Comparison of ENCODE assay signal across 10 cellular contexts in the genomic region with DNA sequence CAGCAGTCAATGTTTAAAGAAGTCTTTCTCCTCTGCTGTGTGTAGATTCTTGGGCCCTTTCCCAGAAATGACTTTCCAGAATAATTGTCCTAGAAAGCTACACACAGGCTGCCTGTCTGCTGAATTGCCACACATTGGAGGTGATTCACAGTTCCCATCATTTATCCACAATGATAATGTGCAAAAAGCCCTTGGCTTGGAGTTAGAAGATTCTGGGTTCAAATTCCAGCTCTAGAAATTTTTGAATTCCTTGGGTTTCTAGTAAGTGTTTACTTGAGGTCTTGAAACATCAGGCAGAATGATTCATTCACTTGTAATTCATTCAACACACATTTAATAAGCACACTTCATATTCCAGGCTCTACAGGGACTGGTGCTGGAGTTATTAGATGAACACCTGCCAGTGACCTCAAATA. TPM values are rescaled to one million over a fixed set of nuclear protein-coding genes. Genes with fewer than 3 reads are reported as not detected.
DNase-seq lines count a peak whose midpoint lies in the region; ATAC-seq and TF ChIP-seq lines count a peak whose summit lies in the region.
"Had no signal": no experiment of that assay in that cellular context is flagged by ENCODE, and none has a peak within 500 bp of the region (broad histone marks: within the 10 kb centered on the region; RNA-seq: fewer than 3 reads in every experiment).

No MANE protein-coding gene starts in this region.

- no peaks in the 10 kb centered on the region for H3K9me3 ChIP-seq in SK-N-SH

- no peak for ATAC-seq in HG03520 (IDR thresholded peaks at IDR 0.05; ENCODE audit: unreplicated experiment)

- H3K27me3 ChIP-seq in SK-N-SH (ENCODE audit: insufficient read depth), result peaks cover 13% of the 10 kb centered on the region

- H4K20me1 ChIP-seq in SK-N-SH (ENCODE audit: insufficient read depth), result no peaks in the 10 kb centered on the region; the same call in 1 of the 2 replicates

- H3K79me2 ChIP-seq in SK-N-SH (ENCODE audit: insufficient read depth), result no peaks in the 10 kb centered on the region

- TF ChIP-seq POLR2A in lower leg skin (IDR thresholded peaks at IDR 0.05), result no peak

- H3K36me3 ChIP-seq in SK-N-SH (replicated peaks in 1 of 2; ENCODE audit: control insufficient read depth in 1 of 2, insufficient read depth in 2 of 2, low read length in 1 of 2), result no peaks in the 10 kb centered on the region

- TF ChIP-seq EP300 in SK-N-SH (IDR thresholded peaks at IDR 0.05; ENCODE audit: borderline replicate concordance in 1 of 2, low read depth in 1 of 2, low read length in 1 of 2), result no peak

- no peak overlapping the region for H3K9ac ChIP-seq in SK-N-SH

- POLR2A ChIA-PET in SK-N-SH (lab: Yijun Ruan, JAX), result no interaction called here

- no peaks in the 10 kb centered on the region for H3K36me3 Mint-ChIP-seq in HFFc6 (ENCODE audit: low read depth)
- H3K36me3 Mint-ChIP-seq: CD4-positive, CD25-positive, alpha-beta regulatory T cell had no signal

- H3K27me3 Mint-ChIP-seq in HFFc6 (ENCODE audit: insufficient read depth), result peaks cover 13% of the 10 kb centered on the region

- H3K27ac Mint-ChIP-seq in HFFc6, result no peak overlapping the region
- H3K27ac Mint-ChIP-seq: CD4-positive, CD25-positive, alpha-beta regulatory T cell had no signal

- intact Hi-C loops in lower leg skin (cut with DNase I; ENCODE audit: low total_unique reads), result no loop called here

- in situ Hi-C loops in ACHN (cut with HindIII; ENCODE audit: low pct_ligation_motif_present, low pct_unique_long_range_greater_than_20kb, low sequenced_read_pairs), result no loop called here
- in situ Hi-C loops in GM13976 (cut with MboI; ENCODE audit: low sequenced_read_pairs, unreplicated experiment), result no loop called here

- CTCF ChIA-PET in SK-N-SH (lab: Yijun Ruan, JAX), result no interaction called here

- H2AFZ ChIP-seq in SK-N-SH (ENCODE audit: low read depth), result no peak overlapping the region

- peaks cover 12% of the 10 kb centered on the region for H3F3A ChIP-seq in SK-N-SH (replicated peaks; ENCODE audit: insufficient read depth)

- H3K9me2 ChIP-seq in SK-N-SH, result no peaks in the 10 kb centered on the region

- no peaks in the 10 kb centered on the region; a peak in 1 of 4 replicates for H3K4me1 ChIP-seq in SK-N-SH (ENCODE audit: control insufficient read depth in 1 of 2, insufficient read depth in 2 of 2, low read depth in 1 of 2, low read length in 1 of 2)

- H3K4me1 Mint-ChIP-seq in HFFc6 (ENCODE audit: low read depth), result peaks cover 10% of the 10 kb centered on the region; the same call in 1 of the 2 replicates
- H3K4me1 Mint-ChIP-seq: CD4-positive, CD25-positive, alpha-beta regulatory T cell had no signal

- H3K4me2 ChIP-seq in SK-N-SH, result no peak overlapping the region

- no peak for TF ChIP-seq RAD21 in SK-N-SH (IDR thresholded peaks at IDR 0.05; ENCODE audit: low read length)

- TF ChIP-seq CTCF in HFFc6 (IDR thresholded peaks at IDR 0.05) (no peak), SK-N-SH (IDR thresholded peaks at IDR 0.05) (no peak), GM13976 (IDR thresholded peaks at IDR 0.05; ENCODE audit: borderline replicate concordance, control extremely low read depth, extremely low read depth, insufficient read depth, missing control alignments) (no peak), lower leg skin (IDR thresholded peaks at IDR 0.05) (no peak)

- no peak overlapping the region for H3K4me3 Mint-ChIP-seq in HFFc6
- H3K4me3 Mint-ChIP-seq: CD4-positive, CD25-positive, alpha-beta regulatory T cell had no signal

- H3K9me3 Mint-ChIP-seq in HFFc6, result no peaks in the 10 kb centered on the region

- no peak overlapping the region for H3K27ac ChIP-seq in SK-N-SH (ENCODE audit: low read depth in 2 of 2, low read length in 1 of 2)
- H3K27ac ChIP-seq: SK-N-MC had no signal

- peak; percentile 75 for DNase-seq in ACHN
- peak; percentile 91 for DNase-seq in HFFc6
- no peak for DNase-seq in SK-N-SH
- peak; percentile 56 for DNase-seq in glomerular visceral epithelial cell (ENCODE audit: extremely low spot score)
- no peak for DNase-seq in GM13976 (ENCODE audit: low spot score)
- DNase-seq in SKM-1 treated with dmso at 0.1 percent for 144 hours (lab: John Stamatoyannopoulos, UW; ENCODE audit: unreplicated experiment), result no peak
- DNase-seq in lower leg skin (ENCODE audit: low spot score in 2 of 2), result no peak
- DNase-seq: CD4-positive, CD25-positive, alpha-beta regulatory T cell had no signal

- H3K4me3 ChIP-seq in SK-N-SH (ENCODE audit: low read depth in 2 of 2, low read length in 1 of 2) (no peak overlapping the region), lower leg skin (ENCODE audit: low read depth, poor library complexity, severe bottlenecking) (no peak overlapping the region)
- H3K4me3 ChIP-seq: SK-N-MC had no signal

TF ChIP-seq in SK-N-SH, 30 proteins besides CTCF, POLR2A, EP300 and RAD21 (continues in another document):
- TF ChIP-seq YY1 (IDR thresholded peaks at IDR 0.05; ENCODE audit: low read depth) (no peak), NFIC (IDR thresholded peaks at IDR 0.05; ENCODE audit: borderline replicate concordance) (peak; percentile 56), FOSL2 (IDR thresholded peaks at IDR 0.05; ENCODE audit: borderline replicate concordance, low read depth) (peak; percentile 48; the same call in 1 of the 2 replicates), JUND (IDR thresholded peaks at IDR 0.05) (peak; percentile 55), MEF2A (IDR thresholded peaks at IDR 0.05; ENCODE audit: borderline replicate concordance, low read depth) (no peak), RXRA (IDR thresholded peaks at IDR 0.05; ENCODE audit: borderline replicate concordance, low read depth) (no peak), TEAD4 (IDR thresholded peaks at IDR 0.05; ENCODE audit: borderline replicate concordance, insufficient read depth) (peak; percentile 31; the same call in 1 of the 2 replicates), GABPA (IDR thresholded peaks at IDR 0.05; ENCODE audit: low read depth) (no peak), RFX5 (IDR thresholded peaks at IDR 0.05; ENCODE audit: low read length) (no peak), PBX3 (IDR thresholded peaks at IDR 0.05) (peak; percentile 31; the same call in 1 of the 2 replicates), CHD2 (IDR thresholded peaks at IDR 0.05; ENCODE audit: low read length, partially characterized antibody) (no peak)
- TF ChIP-seq, protein P1, sequence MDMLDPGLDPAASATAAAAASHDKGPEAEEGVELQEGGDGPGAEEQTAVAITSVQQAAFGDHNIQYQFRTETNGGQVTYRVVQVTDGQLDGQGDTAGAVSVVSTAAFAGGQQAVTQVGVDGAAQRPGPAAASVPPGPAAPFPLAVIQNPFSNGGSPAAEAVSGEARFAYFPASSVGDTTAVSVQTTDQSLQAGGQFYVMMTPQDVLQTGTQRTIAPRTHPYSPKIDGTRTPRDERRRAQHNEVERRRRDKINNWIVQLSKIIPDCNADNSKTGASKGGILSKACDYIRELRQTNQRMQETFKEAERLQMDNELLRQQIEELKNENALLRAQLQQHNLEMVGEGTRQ (IDR thresholded peaks at IDR 0.05; ENCODE audit: borderline replicate concordance, low read depth, low read length), result no peak
- TF ChIP-seq, protein P2, sequence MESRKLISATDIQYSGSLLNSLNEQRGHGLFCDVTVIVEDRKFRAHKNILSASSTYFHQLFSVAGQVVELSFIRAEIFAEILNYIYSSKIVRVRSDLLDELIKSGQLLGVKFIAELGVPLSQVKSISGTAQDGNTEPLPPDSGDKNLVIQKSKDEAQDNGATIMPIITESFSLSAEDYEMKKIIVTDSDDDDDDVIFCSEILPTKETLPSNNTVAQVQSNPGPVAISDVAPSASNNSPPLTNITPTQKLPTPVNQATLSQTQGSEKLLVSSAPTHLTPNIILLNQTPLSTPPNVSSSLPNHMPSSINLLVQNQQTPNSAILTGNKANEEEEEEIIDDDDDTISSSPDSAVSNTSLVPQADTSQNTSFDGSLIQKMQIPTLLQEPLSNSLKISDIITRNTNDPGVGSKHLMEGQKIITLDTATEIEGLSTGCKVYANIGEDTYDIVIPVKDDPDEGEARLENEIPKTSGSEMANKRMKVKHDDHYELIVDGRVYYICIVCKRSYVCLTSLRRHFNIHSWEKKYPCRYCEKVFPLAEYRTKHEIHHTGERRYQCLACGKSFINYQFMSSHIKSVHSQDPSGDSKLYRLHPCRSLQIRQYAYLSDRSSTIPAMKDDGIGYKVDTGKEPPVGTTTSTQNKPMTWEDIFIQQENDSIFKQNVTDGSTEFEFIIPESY (IDR thresholded peaks at IDR 0.05; ENCODE audit: borderline replicate concordance, low read depth), result no peak

RNA-seq across cellular contexts. Expression of gene EPB41L4B, which starts 28.6 kb away (rescaled TPM):
- total RNA-seq in HFFc6 (2021; fragmentation: NEBNext Ultra II Directional; extraction: Animal tissue kit (Norgen Biotek cat#: 25700)), result under 1 TPM in 4 of 6 experiments, not detected in 2; 0.33 to 0.37 (median 0.35) TPM
- 0.59 and 0.84 TPM in 2 replicates for polyA plus RNA-seq in SK-N-SH (2012; rRNA removed)
- 0.93 and 1.2 TPM in 2 replicates for polyA plus RNA-seq in SK-N-SH (2012; cell fraction: cytosol; rRNA removed)
- 0.32 and 0.83 TPM in 2 replicates for polyA plus RNA-seq in SK-N-SH (2012; cell fraction: nucleus; rRNA removed)
- 10 to 100 TPM; 15.4 to 31.6 (median 21.6) TPM for total RNA-seq in lower leg skin
- total RNA-seq: CD4-positive, CD25-positive, alpha-beta regulatory T cell had no signal
- polyA plus RNA-seq: CD4-positive, CD25-positive, alpha-beta regulatory T cell had no signal

Comparison
In these comparisons a context has a peak if more than half of its experiments do, and no peak if none do; other contexts are left out.
1. DNase-seq: peak in ACHN (single experiment), HFFc6 (single experiment) and glomerular visceral epithelial cell (single experiment); none in SK-N-SH (single experiment), GM13976 (single experiment), SKM-1 treated with dmso at 0.1 percent for 144 hours (single experiment) and lower leg skin (0 of 2).
2. RNA of gene EPB41L4B, which starts 28.6 kb away (total RNA-seq): 15.4 to 31.6 TPM in lower leg skin; 0.33 to 0.37 TPM in HFFc6; every median in the first group is over 10 times any median in the second.